ENCODE assay signal across 23 cellular contexts in the genomic region with DNA sequence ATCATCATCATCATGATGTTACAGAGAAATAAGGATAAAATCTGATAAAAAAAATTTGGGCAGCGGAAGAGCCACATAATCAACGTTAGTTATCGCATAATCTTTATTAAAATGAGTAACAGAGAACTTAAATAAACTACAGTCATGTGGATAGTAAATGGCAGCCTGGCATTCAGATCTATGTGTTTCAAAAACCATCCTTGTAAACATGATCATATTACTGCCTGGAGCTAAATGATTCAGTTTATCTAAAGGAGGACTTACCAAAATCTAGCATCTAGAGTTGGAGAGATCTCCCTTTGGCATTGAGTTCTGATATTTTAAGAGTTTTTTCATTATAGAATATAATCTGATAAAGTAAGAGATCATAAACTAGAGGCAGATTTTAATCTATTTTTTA.
"Had no signal": no experiment of that assay in that cellular context is flagged by ENCODE, and none has a peak within 500 bp of the region (broad histone marks: within the 10 kb centered on the region; RNA-seq: fewer than 3 reads in every experiment).

No MANE protein-coding gene starts in this region.

- H3K4me3 ChIP-seq: esophagus squamous epithelium, gastrocnemius medialis, left lung, lower lobe of right lung, mucosa of descending colon, spleen, suprapubic skin, tibial artery, upper lobe of right lung had no signal

- ATAC-seq: gastrocnemius medialis; left lung; lower lobe of right lung; mucosa of descending colon; natural killer cell treated with Interleukin-12 subunit alpha and Interleukin-12 subunit beta and Interleukin-15 and Interleukin-18, amount 100 ng/mL, for 72 hours; right cardiac atrium; upper lobe of right lung had no signal

- H3K27ac ChIP-seq: epithelial cell of prostate, esophagus squamous epithelium, gastrocnemius medialis, left lung, lower lobe of right lung, spleen, suprapubic skin, tibial artery, upper lobe of right lung, VCaP had no signal

- DNase-seq: activated CD4-positive, alpha-beta T cell treated with anti-CD3 and anti-CD28 coated beads for 4 hours; activated CD4-positive, alpha-beta T cell treated with anti-CD3 and anti-CD28 coated beads, Interleukin-2, amount 50 U/mL, for 4 hours; activated CD8-positive, alpha-beta memory T cell treated with anti-CD3 and anti-CD28 coated beads for 24 hours; activated effector memory CD4-positive, alpha-beta T cell treated with anti-CD3 and anti-CD28 coated beads, Interleukin-2, amount 50 U/mL, for 16 hours; activated naive CD4-positive, alpha-beta T cell treated with anti-CD3 and anti-CD28 coated beads, Interleukin-2, amount 50 U/mL, for 16 hours; amygdala; effector CD4-positive, alpha-beta T cell; esophagus squamous epithelium; gastrocnemius medialis; glutamatergic neuron; left lung; lower lobe of right lung; mucosa of descending colon; right cardiac atrium; spleen; stimulated activated naive CD4-positive, alpha-beta T cell; T-helper 9 cell; tibial artery; upper lobe of right lung had no signal
